In genomic region chr3:147906275-147906674, GRCh38 we compare ENCODE assay signal across 23 cellular contexts.
A peak's percentile ranks its signal among the peaks of the same experiment; 100 is the strongest.
DNase-seq lines count a peak whose midpoint lies in the region; ATAC-seq, FAIRE-seq and TF ChIP-seq lines count a peak whose summit lies in the region.
"Had no signal": no experiment of that assay in that cellular context is flagged by ENCODE, and none has a peak within 500 bp of the region (broad histone marks: within the 10 kb centered on the region; RNA-seq: fewer than 3 reads in every experiment).

No MANE protein-coding gene starts in this region.

- H4K20me1 ChIP-seq in PC-3 (ENCODE audit: low read length), result no peaks in the 10 kb centered on the region

- POLR2A ChIA-PET in PC-3 (lab: Charles Lee; ENCODE audit: unreplicated experiment), result no interaction called here

- WGBS in pancreas, 2 donors, result 44 to 61% methylated on average over 2 of the region's 2 CpGs

- H3K9me3 ChIP-seq in PC-3 (ENCODE audit: low read length), result no peaks in the 10 kb centered on the region
- H3K9me3 ChIP-seq in left ventricle myocardium inferior (replicated peaks), result peaks cover 5% of the 10 kb centered on the region
- no peaks in the 10 kb centered on the region for H3K9me3 ChIP-seq in pancreas
- H3K9me3 ChIP-seq: A549, transverse colon had no signal

- no peaks in the 10 kb centered on the region for H3F3A ChIP-seq in PC-3 (ENCODE audit: low read length, unreplicated experiment)

- no peak for FAIRE-seq in pancreas (lab: Jason Lieb, UNC)
- FAIRE-seq: A549, GM12891 had no signal

- H2AFZ ChIP-seq in PC-3 (ENCODE audit: low read length), result no peak overlapping the region
- H2AFZ ChIP-seq: parathyroid adenoma had no signal

- H3K27ac ChIP-seq in PC-3 (ENCODE audit: low read length), result no peak overlapping the region
- no peak overlapping the region for H3K27ac ChIP-seq in left ventricle myocardium inferior (replicated peaks)
- no peak overlapping the region for H3K27ac ChIP-seq in pancreas
- H3K27ac ChIP-seq: A549, foreskin keratinocyte, heart right ventricle, parathyroid adenoma, spleen, transverse colon had no signal

- ATAC-seq in GM19463 (IDR thresholded peaks at IDR 0.05; ENCODE audit: unreplicated experiment) (peak; percentile 65), PC-3 (peak; percentile 57), HG03520 (IDR thresholded peaks at IDR 0.05; ENCODE audit: unreplicated experiment) (no peak), pancreas (no peak)
- ATAC-seq: A549, foreskin keratinocyte, heart right ventricle, right cardiac atrium had no signal

- CTCF ChIA-PET in PC-3 (lab: Charles Lee), result no interaction called here

- no TSS peak for BruUV-seq in PC-3 (replicated peaks; lab: Mats Ljungman, UMichigan)

- H3K4me1 ChIP-seq in PC-3 (ENCODE audit: insufficient read depth, low read length) (peaks cover 9% of the 10 kb centered on the region; the same call in 1 of the 2 replicates), left ventricle myocardium inferior (no peaks in the 10 kb centered on the region), pancreas (no peaks in the 10 kb centered on the region)
- H3K4me1 ChIP-seq: A549, foreskin keratinocyte, heart right ventricle, parathyroid adenoma, spleen, transverse colon had no signal

- TF ChIP-seq CTCF in AG10803 (conservative IDR thresholded peaks at IDR 0.05; ENCODE audit: low read length) (no peak), PC-3 (conservative IDR thresholded peaks at IDR 0.05; ENCODE audit: low read depth, low read length) (no peak), left ventricle myocardium inferior (IDR thresholded peaks at IDR 0.05; ENCODE audit: borderline replicate concordance) (no peak), pancreas (IDR thresholded peaks at IDR 0.05) (no peak)

- intact Hi-C loops in PC-3 (cut with micrococcal nuclease) (no loop called here), left ventricle myocardium inferior (cut with micrococcal nuclease) (no loop called here), pancreas (cut with DNase I) (no loop called here)

- H3K4me3 ChIP-seq in AG10803 (ENCODE audit: low read length), result no peak overlapping the region
- H3K4me3 ChIP-seq in PC-3 (ENCODE audit: low read length), result no peak overlapping the region
- no peak overlapping the region for H3K4me3 ChIP-seq in left ventricle myocardium inferior
- H3K4me3 ChIP-seq in pancreas, result no peak overlapping the region
- H3K4me3 ChIP-seq: A549, heart right ventricle, spleen, transverse colon had no signal

- no peaks in the 10 kb centered on the region for H3K36me3 ChIP-seq in PC-3 (ENCODE audit: low read depth, low read length)
- no peaks in the 10 kb centered on the region for H3K36me3 ChIP-seq in left ventricle myocardium inferior
- H3K36me3 ChIP-seq in pancreas, result no peaks in the 10 kb centered on the region
- H3K36me3 ChIP-seq: heart right ventricle, spleen, transverse colon had no signal

- no peak overlapping the region for H3K9ac ChIP-seq in PC-3 (ENCODE audit: low read length)
- H3K9ac ChIP-seq: parathyroid adenoma had no signal

- H3K79me2 ChIP-seq in PC-3 (ENCODE audit: low read length), result no peaks in the 10 kb centered on the region
- H3K79me2 ChIP-seq: parathyroid adenoma had no signal

- no peaks in the 10 kb centered on the region for H3K27me3 ChIP-seq in PC-3 (ENCODE audit: low read length)
- no peaks in the 10 kb centered on the region for H3K27me3 ChIP-seq in left ventricle myocardium inferior (ENCODE audit: low read depth)
- no peaks in the 10 kb centered on the region for H3K27me3 ChIP-seq in pancreas
- H3K27me3 ChIP-seq: foreskin keratinocyte, heart right ventricle, spleen, transverse colon had no signal

- DNase-seq in AG10803 (ENCODE audit: low read depth) (peak; percentile 9), PC-3 (peak; percentile 69), fibroblast of gingiva (ENCODE audit: low read depth) (peak; percentile 75), left ventricle myocardium inferior (no peak), pancreas (no peak)
- DNase-seq in stimulated activated CD4-positive, alpha-beta T cell treated with anti-CD3 and anti-CD28 coated beads, Interleukin-4, amount 100 ng/mL, for 24 hours, result no peak
- DNase-seq: activated CD4-positive, alpha-beta T cell treated with anti-CD3 and anti-CD28 coated beads, Interleukin-2, amount 10 ng/mL, durations not matched to agents 24 days and 14 days; activated effector memory CD4-positive, alpha-beta T cell treated with anti-CD3 and anti-CD28 coated beads, Interleukin-2, amount 50 U/mL, for 16 hours; activated naive CD8-positive, alpha-beta T cell treated with anti-CD3 and anti-CD28 coated beads, Interleukin-2, amount 10 ng/mL, durations not matched to agents 7 days and 5 days; activated T-cell treated with anti-CD3 and anti-CD28 coated beads, Interleukin-2, amount 50 U/mL, for 1 hour; CD8-positive, alpha-beta memory T cell; DMS79; heart right ventricle; NCI-H1417 treated with DMSO at 0.1 percent for 48 hours; right cardiac atrium; spleen; transverse colon had no signal

- no peak overlapping the region for H3K4me2 ChIP-seq in PC-3 (ENCODE audit: low read length)
- H3K4me2 ChIP-seq: A549 had no signal

- no peaks in the 10 kb centered on the region for H3K9me2 ChIP-seq in PC-3 (replicated peaks; ENCODE audit: low read length)

Comparison
In these comparisons a context has a peak if more than half of its experiments do, and no peak if none do; other contexts are left out.
1. DNase-seq: peak in AG10803 (single experiment), PC-3 (single experiment) and fibroblast of gingiva (single experiment); none in left ventricle myocardium inferior (single experiment), pancreas (0 of 6) and stimulated activated CD4-positive, alpha-beta T cell treated with anti-CD3 and anti-CD28 coated beads, Interleukin-4, amount 100 ng/mL, for 24 hours (single experiment).
2. ATAC-seq: peak in GM19463 (single experiment) and PC-3 (single experiment); none in HG03520 (single experiment) and pancreas (0 of 4).